Comparison of ENCODE assay signal across 16 cellular contexts in genomic region chr11:63445720-63446119, GRCh38. TPM values are rescaled to one million over a fixed set of nuclear protein-coding genes. Genes with fewer than 3 reads are reported as not detected.
DNase-seq lines count a peak whose midpoint lies in the region; ATAC-seq and TF ChIP-seq lines count a peak whose summit lies in the region.
"Had no signal": no experiment of that assay in that cellular context is flagged by ENCODE, and none has a peak within 500 bp of the region (broad histone marks: within the 10 kb centered on the region; RNA-seq: fewer than 3 reads in every experiment).

No MANE protein-coding gene starts in this region.

- CTCF ChIA-PET in RWPE1 (lab: Yijun Ruan, JAX), result no interaction called here

- peak; percentile 49 for ATAC-seq in stimulated activated naive CD8-positive, alpha-beta T cell treated with anti-CD3 and anti-CD28 coated beads, Interleukin-15, Interleukin-2, amounts not matched to agents 100 U/mL and 50 U/mL, for 24 hours
- ATAC-seq in mucosa of descending colon, result no peak
- no peak for ATAC-seq in HG03045 (IDR thresholded peaks at IDR 0.05; ENCODE audit: unreplicated experiment)
- ATAC-seq: heart left ventricle, lower lobe of right lung, T-helper 17 cell had no signal

- H3K27ac ChIP-seq in RWPE1, result no peak overlapping the region
- no peak overlapping the region for H3K27ac ChIP-seq in epithelial cell of prostate
- H3K27ac ChIP-seq: heart left ventricle, lower lobe of right lung, parathyroid adenoma, thyroid gland had no signal

- TF ChIP-seq CTCF in RWPE1 (conservative IDR thresholded peaks at IDR 0.05; ENCODE audit: low read depth) (no peak), mucosa of descending colon (IDR thresholded peaks at IDR 0.05) (no peak)

- intact Hi-C loops in mucosa of descending colon (cut with DNase I, micrococcal nuclease), result no loop called here

- peak; percentile 3 for DNase-seq in activated T-cell treated with anti-CD3 and anti-CD28 coated beads for 48 hours (ENCODE audit: low read depth)
- DNase-seq in activated T-cell treated with anti-CD3 and anti-CD28 coated beads for 4 hours, result no peak
- peak; percentile 22 for DNase-seq in RWPE1 (ENCODE audit: low spot score)
- DNase-seq in epithelial cell of prostate (ENCODE audit: low read depth, low spot score), result peak; percentile 22
- no peak for DNase-seq in stimulated activated naive CD8-positive, alpha-beta T cell treated with anti-CD3 and anti-CD28 coated beads, Interleukin-15, Interleukin-2, amounts not matched to agents 100 U/mL and 50 U/mL, for 24 hours
- DNase-seq in mucosa of descending colon, result no peak
- DNase-seq in NCI-H446 treated with DMSO at 0.1 percent for 48 hours (lab: John Stamatoyannopoulos, UW), result no peak
- DNase-seq: BE2C, dermis blood vessel endothelial cell, heart left ventricle, lower lobe of right lung, NCI-H187 treated with DMSO at 0.1 percent for 48 hours, T-helper 17 cell, thyroid gland had no signal

- POLR2A ChIA-PET in RWPE1 (lab: Yijun Ruan, JAX; ENCODE audit: low non-redundant PET), result no interaction called here

- no peaks in the 10 kb centered on the region for H3K9me3 ChIP-seq in mucosa of descending colon
- H3K9me3 ChIP-seq: BE2C, lower lobe of right lung, thyroid gland had no signal

- H3K4me1 ChIP-seq in mucosa of descending colon (ENCODE audit: low read depth), result no peaks in the 10 kb centered on the region
- H3K4me1 ChIP-seq: BE2C, heart left ventricle, lower lobe of right lung, parathyroid adenoma, thyroid gland had no signal

- no peaks in the 10 kb centered on the region for H3K36me3 ChIP-seq in mucosa of descending colon (ENCODE audit: low read depth)
- H3K36me3 ChIP-seq: BE2C, heart left ventricle, lower lobe of right lung, thyroid gland had no signal

- no peak overlapping the region for H3K4me3 ChIP-seq in mucosa of descending colon
- H3K4me3 ChIP-seq: heart left ventricle, lower lobe of right lung, thyroid gland had no signal

RNA-seq across cellular contexts. Expression of gene PLAAT5, which starts 45.2 kb away (rescaled TPM):
- total RNA-seq in mucosa of descending colon, result 1 to 10 TPM in 2 of 3 donors, under 1 TPM in 1; 0.20 to 5.6 (median 1.3) TPM
- total RNA-seq: dermis blood vessel endothelial cell had no signal

Comparison
In these comparisons a context has a peak if more than half of its experiments do, and no peak if none do; other contexts are left out.
1. DNase-seq: peak in activated T-cell treated with anti-CD3 and anti-CD28 coated beads for 48 hours (single experiment), RWPE1 (single experiment) and epithelial cell of prostate (single experiment); none in activated T-cell treated with anti-CD3 and anti-CD28 coated beads for 4 hours (single experiment), stimulated activated naive CD8-positive, alpha-beta T cell treated with anti-CD3 and anti-CD28 coated beads, Interleukin-15, Interleukin-2, amounts not matched to agents 100 U/mL and 50 U/mL, for 24 hours (single experiment), mucosa of descending colon (0 of 3) and NCI-H446 treated with DMSO at 0.1 percent for 48 hours (single experiment).